15 cellular contexts compared by ENCODE assay signal in genomic region chr1:167926486-167926997, GRCh38. TPM values are rescaled to one million over a fixed set of nuclear protein-coding genes. Genes with fewer than 3 reads are reported as not detected.
DNase-seq lines count a peak whose midpoint lies in the region; ATAC-seq, FAIRE-seq and TF ChIP-seq lines count a peak whose summit lies in the region.
"Had no signal": no experiment of that assay in that cellular context is flagged by ENCODE, and none has a peak within 500 bp of the region (broad histone marks: within the 10 kb centered on the region; RNA-seq: fewer than 3 reads in every experiment).

No MANE protein-coding gene starts in this region.

- no TSS peak for BruUV-seq in HepG2 (replicated peaks; lab: Mats Ljungman, UMichigan)

- ATAC-seq in SK-N-SH treated with all-trans-retinoic acid at 6 μM for 48 hours (no peak; the same call in 2 of the 3 replicates), HepG2 (peak; percentile 95)
- ATAC-seq: activated CD4-positive, alpha-beta T cell treated with anti-CD3 and anti-CD28 coated beads for 36 hours; CD8-positive, alpha-beta T cell had no signal

- DNase-seq in SK-N-SH, result peak; percentile 12
- no peak for DNase-seq in choroid plexus epithelial cell (ENCODE audit: low read depth)
- DNase-seq in HepG2 (ENCODE audit: low spot score), result peak; percentile 79
- no peak for DNase-seq in activated CD4-positive, alpha-beta T cell treated with anti-CD3 and anti-CD28 coated beads, Interleukin-2, amount 50 U/mL, for 4 hours
- DNase-seq in putamen (ENCODE audit: low spot score), result no peak
- no peak for DNase-seq in activated T-cell treated with anti-CD3 and anti-CD28 coated beads, Interleukin-2, amount 50 U/mL, for 48 hours
- no peak for DNase-seq in anterior cingulate cortex (lab: John Stamatoyannopoulos, UW)
- DNase-seq: activated CD4-positive, alpha-beta T cell treated with anti-CD3 and anti-CD28 coated beads for 36 hours; activated T-cell treated with anti-CD3 and anti-CD28 coated beads for 4 hours; CD8-positive, alpha-beta T cell; HFFc6; MG63; NCI-H2029; NCI-H82 had no signal

- in situ Hi-C loops in HepG2 (cut with HindIII; ENCODE audit: extremely low pct_ligation_motif_present, low pct_unique_long_range_greater_than_20kb), result no loop called here

- CTCF ChIA-PET in SK-N-SH (lab: Yijun Ruan, JAX) (no interaction called here), HepG2 (lab: Yijun Ruan, JAX; ENCODE audit: low intra/inter-chr PET ratio, low total read pairs) (no interaction called here)

- POLR2A ChIA-PET in SK-N-SH (lab: Yijun Ruan, JAX), result no interaction called here
- POLR2A ChIA-PET in HepG2 (lab: Yijun Ruan, JAX), result interaction anchor here (2.1 to 3.2 kb wide), 2 partner anchors 10 to 12 kb away, joined by 13 to 44 read pairs; partner anchors contain the start of genes ADCY10, DCAF6 and MPC2

- intact Hi-C loops in HepG2 (cut with micrococcal nuclease; ENCODE audit: unreplicated experiment), result no loop called here

- FAIRE-seq in HepG2 (lab: Jason Lieb, UNC), result peak; percentile 88

- H3K4me1 ChIP-seq in SK-N-SH (ENCODE audit: control insufficient read depth in 1 of 2, insufficient read depth in 2 of 2, low read depth in 1 of 2, low read length in 1 of 2), result peaks cover 0 to 3% of the 10 kb centered on the region in 2 experiments; a peak in 3 of 4 replicates
- H3K4me1 ChIP-seq in HepG2 (ENCODE audit: insufficient read depth, low read length), result peaks cover 64% of the 10 kb centered on the region

- no peak for TF ChIP-seq RAD21 in SK-N-SH (IDR thresholded peaks at IDR 0.05; ENCODE audit: low read length)
- TF ChIP-seq RAD21 in HepG2 (CRISPR knock-in tag; IDR thresholded peaks at IDR 0.05), result no peak

- no peak overlapping the region for H3K9ac ChIP-seq in SK-N-SH
- H3K9ac ChIP-seq in HepG2 (ENCODE audit: insufficient read depth, low read depth, low read length), result 0 out of 2 replicates have a peak overlapping the region, but pooled peaks have one; percentile 37

- H3K4me3 ChIP-seq in SK-N-SH (ENCODE audit: low read depth in 2 of 2, low read length in 1 of 2), result no peak overlapping the region
- H3K4me3 ChIP-seq in choroid plexus epithelial cell (ENCODE audit: low read depth, low read length), result no peak overlapping the region
- peak overlapping the region in 2 of 3 experiments; percentile 31 to 59; a peak in 3 of 6 replicates for H3K4me3 ChIP-seq in HepG2 (replicated peaks in 1 of 3; ENCODE audit: insufficient read depth in 1 of 3, low read depth in 2 of 3, low read length in 3 of 3)
- H3K4me3 ChIP-seq: MG63 had no signal

- TF ChIP-seq POLR2A in HepG2 (IDR thresholded peaks at IDR 0.05; ENCODE audit: insufficient read depth in 1 of 2, low read depth in 2 of 2, low read length in 2 of 2), result no peak

- H4K20me1 ChIP-seq in SK-N-SH (ENCODE audit: insufficient read depth) (no peaks in the 10 kb centered on the region), HepG2 (ENCODE audit: insufficient read depth, low read length) (peaks cover 7% of the 10 kb centered on the region; the same call in 1 of the 2 replicates)

- H3K36me3 ChIP-seq in SK-N-SH (replicated peaks in 1 of 2; ENCODE audit: control insufficient read depth in 1 of 2, insufficient read depth in 2 of 2, low read length in 1 of 2), result peaks cover 0 to 5% of the 10 kb centered on the region in 2 experiments
- no peaks in the 10 kb centered on the region for H3K36me3 ChIP-seq in HepG2 (replicated peaks in 1 of 2; ENCODE audit: control insufficient read depth in 1 of 2, insufficient read depth in 2 of 2, low read length in 2 of 2)

- H3K9me3 ChIP-seq in SK-N-SH (no peaks in the 10 kb centered on the region), HepG2 (ENCODE audit: low read length) (no peaks in the 10 kb centered on the region)
- H3K9me3 ChIP-seq: MG63 had no signal

- no peaks in the 10 kb centered on the region for H3K9me2 ChIP-seq in SK-N-SH

- H3K4me2 ChIP-seq in SK-N-SH, result no peak overlapping the region
- H3K4me2 ChIP-seq in HepG2 (ENCODE audit: low read depth, low read length), result peak overlapping the region; percentile 73

- no peak overlapping the region for H3K27ac ChIP-seq in SK-N-SH (ENCODE audit: low read depth in 2 of 2, low read length in 1 of 2)
- H3K27ac ChIP-seq in HepG2 (ENCODE audit: extremely low read length, insufficient read depth, low read length), result peak overlapping the region; percentile 47

- H3K27me3 ChIP-seq in SK-N-SH (ENCODE audit: insufficient read depth) (no peaks in the 10 kb centered on the region), HepG2 (ENCODE audit: control insufficient read depth in 1 of 2, insufficient read depth in 2 of 2, low read length in 2 of 2) (no peaks in the 10 kb centered on the region)
- H3K27me3 ChIP-seq: MG63 had no signal

- H2AFZ ChIP-seq in SK-N-SH (ENCODE audit: low read depth) (no peak overlapping the region), HepG2 (ENCODE audit: low read length) (no peak overlapping the region)

- WGBS in SK-N-SH (ENCODE audit: low lambda C conversion rate), result 78% methylated on average over 6 of the region's 6 CpGs
- WGBS in HepG2 (ENCODE audit: low lambda C conversion rate), result 7% methylated on average over 6 of the region's 6 CpGs

- H3K79me2 ChIP-seq in SK-N-SH (ENCODE audit: insufficient read depth) (peaks cover 47% of the 10 kb centered on the region), HepG2 (ENCODE audit: insufficient read depth, low read length) (peaks cover 59% of the 10 kb centered on the region)

- no peak for TF ChIP-seq EP300 in SK-N-SH (IDR thresholded peaks at IDR 0.05; ENCODE audit: borderline replicate concordance in 1 of 2, low read depth in 1 of 2, low read length in 1 of 2)
- peak in 1 of 2 experiments; percentile 44; a peak in 1 of 4 replicates for TF ChIP-seq EP300 in HepG2 (IDR thresholded peaks at IDR 0.05; ENCODE audit: low read depth in 2 of 2, low read length in 2 of 2)
- TF ChIP-seq EP300 in HepG2 (CRISPR knock-in tag; IDR thresholded peaks at IDR 0.05; ENCODE audit: borderline replicate concordance), result no peak

- peaks cover 7% of the 10 kb centered on the region for H3F3A ChIP-seq in SK-N-SH (replicated peaks; ENCODE audit: insufficient read depth)

- TF ChIP-seq CTCF in SK-N-SH (IDR thresholded peaks at IDR 0.05) (no peak), choroid plexus epithelial cell (conservative IDR thresholded peaks at IDR 0.05; ENCODE audit: low read depth, low read length) (peak; percentile 6), HepG2 (CRISPR knock-in tag; IDR thresholded peaks at IDR 0.05) (peak; percentile 80)

RNA-seq across cellular contexts. Expression of gene DCAF6, which starts 9.9 kb away (rescaled TPM):
- 31.3 and 46.1 TPM in 2 replicates for polyA plus RNA-seq in SK-N-SH (2012; rRNA removed)
- polyA plus RNA-seq in SK-N-SH (2012; cell fraction: cytosol; rRNA removed), result 50.7 and 65.5 TPM in 2 replicates
- polyA plus RNA-seq in SK-N-SH (2012; cell fraction: nucleus; rRNA removed), result 20.4 and 36.3 TPM in 2 replicates
- 24.7 and 26.9 TPM in 2 replicates for total RNA-seq in HepG2 (2016; rRNA removed; fragmentation: Illumina TruSeq; extraction: Trizol)
- total RNA-seq in HepG2 (2016; cell fraction: cytosol; rRNA removed; fragmentation: Illumina TruSeq; extraction: Trizol; ENCODE audit: low read depth), result 19.2 and 19.8 TPM in 2 replicates
- 24.4 and 26.6 TPM in 2 replicates for total RNA-seq in HepG2 (2016; cell fraction: insoluble cytoplasmic fraction; rRNA removed; fragmentation: Illumina TruSeq; extraction: Trizol)
- total RNA-seq in HepG2 (2016; cell fraction: membrane; rRNA removed; fragmentation: Illumina TruSeq; extraction: Trizol), result 30.2 and 31.2 TPM in 2 replicates
- total RNA-seq in HepG2 (2016; cell fraction: nucleus; rRNA removed; fragmentation: Illumina TruSeq; extraction: Trizol), result 35.5 and 41.2 TPM in 2 replicates
- polyA plus RNA-seq in HepG2 (2011; rRNA removed), result 29.8 and 33.7 TPM in 2 replicates
- 18.7 and 31.3 TPM in 2 replicates for polyA plus RNA-seq in HepG2 (2011; cell fraction: cytosol; rRNA removed)
- polyA plus RNA-seq in HepG2 (2011; cell fraction: nucleus; rRNA removed), result 24.6 and 25.9 TPM in 2 replicates
- 17.8 and 22.4 TPM in 2 replicates for polyA plus RNA-seq in HepG2 (2012)
- 7.0 and 7.9 TPM in 2 replicates for polyA plus RNA-seq in HepG2 (2016; cell fraction: cytosol; fragmentation: Illumina TruSeq; extraction: Trizol; ENCODE audit: low read depth)
- 26.4 and 26.6 TPM in 2 replicates for polyA plus RNA-seq in HepG2 (2016; cell fraction: insoluble cytoplasmic fraction; fragmentation: Illumina TruSeq; extraction: Trizol; ENCODE audit: low read depth)
- 18.2 and 18.5 TPM in 2 replicates for polyA plus RNA-seq in HepG2 (2016; cell fraction: membrane; fragmentation: Illumina TruSeq; extraction: Trizol; ENCODE audit: low read depth)
- polyA plus RNA-seq in HepG2 (2016; cell fraction: nucleus; fragmentation: Illumina TruSeq; extraction: Trizol; ENCODE audit: insufficient read depth, low read depth), result 30.5 and 31.0 TPM in 2 replicates
- 20.4 and 41.0 TPM in 2 replicates for polyA minus RNA-seq in HepG2 (2011; rRNA and poly(A)+ RNA removed; ENCODE audit: low replicate concordance)
- polyA minus RNA-seq in HepG2 (2011; cell fraction: cytosol; rRNA and poly(A)+ RNA removed), result 19.0 and 23.2 TPM in 2 replicates
- 115 and 116 TPM in 2 replicates for polyA minus RNA-seq in HepG2 (2011; cell fraction: nucleus; rRNA and poly(A)+ RNA removed)

RNA-seq across cellular contexts. Expression of gene MPC2, which starts 10.3 kb away (rescaled TPM):
- 15.9 and 21.0 TPM in 2 replicates for polyA plus RNA-seq in SK-N-SH (2012; rRNA removed)
- polyA plus RNA-seq in SK-N-SH (2012; cell fraction: cytosol; rRNA removed), result 25.5 and 33.9 TPM in 2 replicates
- 7.0 and 8.0 TPM in 2 replicates for polyA plus RNA-seq in SK-N-SH (2012; cell fraction: nucleus; rRNA removed)
- total RNA-seq in HepG2 (2016; rRNA removed; fragmentation: Illumina TruSeq; extraction: Trizol), result 136 and 167 TPM in 2 replicates
- total RNA-seq in HepG2 (2016; cell fraction: cytosol; rRNA removed; fragmentation: Illumina TruSeq; extraction: Trizol; ENCODE audit: low read depth), result 55.7 and 74.9 TPM in 2 replicates
- total RNA-seq in HepG2 (2016; cell fraction: insoluble cytoplasmic fraction; rRNA removed; fragmentation: Illumina TruSeq; extraction: Trizol), result 135 and 177 TPM in 2 replicates
- total RNA-seq in HepG2 (2016; cell fraction: membrane; rRNA removed; fragmentation: Illumina TruSeq; extraction: Trizol), result 99.6 and 124 TPM in 2 replicates
- 59.5 and 60.1 TPM in 2 replicates for total RNA-seq in HepG2 (2016; cell fraction: nucleus; rRNA removed; fragmentation: Illumina TruSeq; extraction: Trizol)
- 30.6 and 38.8 TPM in 2 replicates for polyA plus RNA-seq in HepG2 (2011; rRNA removed)
- 20.0 and 25.7 TPM in 2 replicates for polyA plus RNA-seq in HepG2 (2011; cell fraction: cytosol; rRNA removed)
- 4.9 and 6.2 TPM in 2 replicates for polyA plus RNA-seq in HepG2 (2011; cell fraction: nucleus; rRNA removed)
- 44.9 and 69.4 TPM in 2 replicates for polyA plus RNA-seq in HepG2 (2012)
- polyA plus RNA-seq in HepG2 (2016; cell fraction: cytosol; fragmentation: Illumina TruSeq; extraction: Trizol; ENCODE audit: low read depth), result 87.5 and 128 TPM in 2 replicates
- 185 and 198 TPM in 2 replicates for polyA plus RNA-seq in HepG2 (2016; cell fraction: insoluble cytoplasmic fraction; fragmentation: Illumina TruSeq; extraction: Trizol; ENCODE audit: low read depth)
- polyA plus RNA-seq in HepG2 (2016; cell fraction: membrane; fragmentation: Illumina TruSeq; extraction: Trizol; ENCODE audit: low read depth), result 103 and 146 TPM in 2 replicates
- polyA plus RNA-seq in HepG2 (2016; cell fraction: nucleus; fragmentation: Illumina TruSeq; extraction: Trizol; ENCODE audit: insufficient read depth, low read depth), result 116 and 120 TPM in 2 replicates
- 6.2 and 10.8 TPM in 2 replicates for polyA minus RNA-seq in HepG2 (2011; rRNA and poly(A)+ RNA removed; ENCODE audit: low replicate concordance)
- 11.6 and 17.2 TPM in 2 replicates for polyA minus RNA-seq in HepG2 (2011; cell fraction: cytosol; rRNA and poly(A)+ RNA removed)
- polyA minus RNA-seq in HepG2 (2011; cell fraction: nucleus; rRNA and poly(A)+ RNA removed), result 10.8 and 11.7 TPM in 2 replicates

RNA-seq across cellular contexts. Expression of gene ADCY10, which starts 12.6 kb away (rescaled TPM):
- polyA plus RNA-seq in SK-N-SH (2012; rRNA removed), result 0.10 and 0.15 TPM in 2 replicates
- 0.01 and 0.07 TPM in 2 replicates for polyA plus RNA-seq in SK-N-SH (2012; cell fraction: cytosol; rRNA removed)
- 0.12 and 0.18 TPM in 2 replicates for polyA plus RNA-seq in SK-N-SH (2012; cell fraction: nucleus; rRNA removed)
- total RNA-seq in HepG2 (2016; rRNA removed; fragmentation: Illumina TruSeq; extraction: Trizol), result 0.02 and 0.03 TPM in 2 replicates
- total RNA-seq in HepG2 (2016; cell fraction: cytosol; rRNA removed; fragmentation: Illumina TruSeq; extraction: Trizol; ENCODE audit: low read depth), result under 0.01 TPM in 1 of 2 replicates, not detected in the other
- total RNA-seq in HepG2 (2016; cell fraction: insoluble cytoplasmic fraction; rRNA removed; fragmentation: Illumina TruSeq; extraction: Trizol), result 0.06 TPM in 1 of 2 replicates, not detected in the other
- total RNA-seq in HepG2 (2016; cell fraction: membrane; rRNA removed; fragmentation: Illumina TruSeq; extraction: Trizol), result not detected in 2 replicates
- total RNA-seq in HepG2 (2016; cell fraction: nucleus; rRNA removed; fragmentation: Illumina TruSeq; extraction: Trizol), result 0.06 TPM in 1 of 2 replicates, not detected in the other
- polyA plus RNA-seq in HepG2 (2011; rRNA removed), result 0.03 TPM in 1 of 2 replicates, not detected in the other
- 0.04 and 0.17 TPM in 2 replicates for polyA plus RNA-seq in HepG2 (2011; cell fraction: cytosol; rRNA removed)
- polyA plus RNA-seq in HepG2 (2011; cell fraction: nucleus; rRNA removed), result 0.12 TPM in 1 of 2 replicates, not detected in the other
- 0.05 TPM in 1 of 2 replicates, not detected in the other for polyA plus RNA-seq in HepG2 (2012)
- polyA plus RNA-seq in HepG2 (2016; cell fraction: cytosol; fragmentation: Illumina TruSeq; extraction: Trizol; ENCODE audit: low read depth), result not detected in 2 replicates
- not detected in 2 replicates for polyA plus RNA-seq in HepG2 (2016; cell fraction: insoluble cytoplasmic fraction; fragmentation: Illumina TruSeq; extraction: Trizol; ENCODE audit: low read depth)
- polyA plus RNA-seq in HepG2 (2016; cell fraction: membrane; fragmentation: Illumina TruSeq; extraction: Trizol; ENCODE audit: low read depth), result not detected in 2 replicates
- polyA plus RNA-seq in HepG2 (2016; cell fraction: nucleus; fragmentation: Illumina TruSeq; extraction: Trizol; ENCODE audit: insufficient read depth, low read depth), result not detected in 2 replicates
- polyA minus RNA-seq in HepG2 (2011; rRNA and poly(A)+ RNA removed; ENCODE audit: low replicate concordance), result 0.05 TPM in 1 of 2 replicates, not detected in the other
- polyA minus RNA-seq in HepG2 (2011; cell fraction: cytosol; rRNA and poly(A)+ RNA removed), result not detected in 2 replicates
- polyA minus RNA-seq in HepG2 (2011; cell fraction: nucleus; rRNA and poly(A)+ RNA removed), result 0.12 and 0.13 TPM in 2 replicates

Comparison
In these comparisons a context has a peak if more than half of its experiments do, and no peak if none do; other contexts are left out.
1. DNase-seq: peak in SK-N-SH (single experiment) and HepG2 (single experiment); none in choroid plexus epithelial cell (single experiment), activated CD4-positive, alpha-beta T cell treated with anti-CD3 and anti-CD28 coated beads, Interleukin-2, amount 50 U/mL, for 4 hours (0 of 2), putamen (single experiment), activated T-cell treated with anti-CD3 and anti-CD28 coated beads, Interleukin-2, amount 50 U/mL, for 48 hours (0 of 2) and anterior cingulate cortex (0 of 58).
2. H3K4me3 ChIP-seq: peak in HepG2 (2 of 3); none in SK-N-SH (0 of 2) and choroid plexus epithelial cell (single experiment).
3. Of the 25 proteins assayed by ChIP-seq in both HepG2 and SK-N-SH: peak only in HepG2: CTCF, FOSL2, FOXJ3, MAX, RXRA, SMC3 and 2 more; only in SK-N-SH: none; in both: none; in neither: 16; mixed calls (peak in some experiments, not most) for 1.